In the genomic region with DNA sequence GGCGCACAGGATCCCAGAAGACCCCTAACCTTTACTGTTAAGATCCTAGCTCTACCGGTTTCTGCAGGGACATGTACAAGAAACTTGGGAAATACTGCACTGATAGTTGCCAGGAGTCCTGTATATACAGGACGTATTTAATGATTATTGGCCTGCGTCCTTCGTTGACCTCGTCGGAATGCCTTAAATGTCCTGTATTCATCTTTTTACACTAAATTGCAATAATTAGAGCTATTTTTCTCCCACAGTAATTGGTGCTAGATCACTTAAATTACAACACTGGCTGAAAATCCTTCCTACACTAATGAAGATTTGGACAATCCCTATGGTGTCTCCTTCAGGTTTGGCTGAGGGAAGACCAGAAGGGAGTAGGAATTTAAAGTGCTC, we compare ENCODE assay signal across 8 cellular contexts. TPM values are rescaled to one million over a fixed set of nuclear protein-coding genes. Genes with fewer than 3 reads are reported as not detected.
DNase-seq lines count a peak whose midpoint lies in the region; ATAC-seq lines count a peak whose summit lies in the region.

No MANE protein-coding gene starts in this region.

- intact Hi-C loops in sciatic nerve (cut with DNase I): loop anchor here (2.0 kb wide), 1 partner anchor 63 kb away; a partner anchor contains a TSS

- H3K27ac ChIP-seq in ACC112 (ENCODE audit: low read depth, low read length) (no peak overlapping the region), cingulate gyrus (ENCODE audit: low read depth, low read length) (peak overlapping the region; percentile 76)

- peak overlapping the region; percentile 95 to 99 (median 98) for H3K4me3 Mint-ChIP-seq in naive B cell

- H3K27ac Mint-ChIP-seq in naive B cell: peak overlapping the region; percentile 84 to 98 (median 92)

- no peaks in the 10 kb centered on the region for H3K36me3 Mint-ChIP-seq in naive B cell

- no peaks in the 10 kb centered on the region for H3K27me3 Mint-ChIP-seq in naive B cell

- ATAC-seq in naive B cell (ENCODE audit: low read depth in 2 of 2) (no peak), sciatic nerve (no peak), GM18868 (IDR thresholded peaks at IDR 0.05; ENCODE audit: unreplicated experiment) (no peak)

- peak overlapping the region; percentile 58 for H2AFZ ChIP-seq in ACC112 (ENCODE audit: low read length, unreplicated experiment)

- peaks cover 19 to 28% (median 22%) of the 10 kb centered on the region in 3 donors for H3K4me1 Mint-ChIP-seq in naive B cell

- no peaks in the 10 kb centered on the region for H3K9me3 Mint-ChIP-seq in naive B cell

- peaks cover 39% of the 10 kb centered on the region for H3K79me2 ChIP-seq in ACC112 (ENCODE audit: control insufficient read depth, insufficient read depth, low read length, unreplicated experiment)

- H3K4me3 ChIP-seq in ACC112 (ENCODE audit: low read depth, low read length): peak overlapping the region; percentile 93
- H3K4me3 ChIP-seq in Jurkat, Clone E6-1 (ENCODE audit: low read length): peak overlapping the region; percentile 83

- no peak for DNase-seq in Jurkat, Clone E6-1 (ENCODE audit: low read depth, low spot score)
- DNase-seq in naive B cell (no peak), NCI-H2029 treated with DMSO at 0.1 percent for 48 hours (lab: John Stamatoyannopoulos, UW) (no peak), NCI-H345 treated with DMSO at 0.1 percent for 48 hours (lab: John Stamatoyannopoulos, UW; ENCODE audit: unreplicated experiment) (no peak), sciatic nerve (ENCODE audit: low spot score) (no peak)

- H3K4me1 ChIP-seq in ACC112 (ENCODE audit: control insufficient read depth, insufficient read depth, low read length, unreplicated experiment): peaks cover 7% of the 10 kb centered on the region

- H3K36me3 ChIP-seq in ACC112 (ENCODE audit: insufficient read depth, low read length): no peaks in the 10 kb centered on the region

- H3K27me3 ChIP-seq in ACC112 (ENCODE audit: insufficient read depth, low read length): no peaks in the 10 kb centered on the region

RNA-seq across cellular contexts. Expression of a gene that starts 0.8 kb away (rescaled TPM):
- 4.1 TPM for polyA plus RNA-seq in Jurkat, Clone E6-1 (2012; ENCODE audit: insufficient read depth, insufficient read length)
- 1 to 10 TPM; 1.2 to 3.0 (median 1.4) TPM for polyA plus RNA-seq in naive B cell (ENCODE audit: low read depth in 6 of 6)
- 35.0 TPM for total RNA-seq in sciatic nerve
